Comparison of ENCODE assay signal across 23 cellular contexts in the genomic region with DNA sequence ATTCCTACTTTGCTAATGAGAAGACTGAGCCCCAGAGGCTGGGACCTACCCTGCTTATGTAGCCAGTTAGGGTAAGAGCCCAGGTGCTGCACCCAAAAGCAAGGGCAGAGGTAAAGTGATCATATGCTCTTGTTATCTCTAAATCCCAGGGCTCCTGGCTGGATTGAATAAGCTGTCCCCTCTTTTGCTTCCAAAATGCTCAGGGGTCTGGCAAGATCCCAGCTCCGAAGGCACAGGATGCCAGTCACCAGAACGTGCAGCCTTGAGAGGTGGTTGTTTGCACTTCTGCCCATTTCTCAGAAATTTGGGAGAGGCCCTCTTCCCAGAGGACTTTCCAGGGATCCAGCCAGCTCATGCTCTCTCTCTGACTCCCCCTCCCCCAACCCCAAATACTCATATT.
DNase-seq lines count a peak whose midpoint lies in the region; TF ChIP-seq lines count a peak whose summit lies in the region.
"Had no signal": no experiment of that assay in that cellular context is flagged by ENCODE, and none has a peak within 500 bp of the region (broad histone marks: within the 10 kb centered on the region; RNA-seq: fewer than 3 reads in every experiment).

No MANE protein-coding gene starts in this region.

- H3K27ac Mint-ChIP-seq in neural progenitor cell, result peak overlapping the region; percentile 95
- no peak overlapping the region for H3K27ac Mint-ChIP-seq in endodermal cell
- H3K27ac Mint-ChIP-seq: CD4-positive, alpha-beta memory T cell; CD4-positive, CD25-positive, alpha-beta regulatory T cell; CD8-positive, alpha-beta memory T cell had no signal

- peak; percentile 73 for DNase-seq in G401 (ENCODE audit: low spot score)
- peak; percentile 70 for DNase-seq in cerebellar cortex (ENCODE audit: low spot score)
- DNase-seq in neural progenitor cell (ENCODE audit: low spot score), result no peak
- no peak for DNase-seq in spleen
- no peak for DNase-seq in adrenal gland
- no peak for DNase-seq in endodermal cell
- DNase-seq in GM23248, result no peak
- DNase-seq: 8988T; ACHN; BE2C; CD4-positive, alpha-beta memory T cell; CD4-positive, CD25-positive, alpha-beta regulatory T cell; CD8-positive, alpha-beta memory T cell; COR-L47; DMS 273 treated with DMSO at 0.1 percent for 48 hours; DMS153; DMS53; DMS79; DND-41; EL; GF-D8 had no signal

- H3K4me3 Mint-ChIP-seq in neural progenitor cell, result no peak overlapping the region
- no peak overlapping the region for H3K4me3 Mint-ChIP-seq in endodermal cell
- H3K4me3 Mint-ChIP-seq: CD14-positive monocyte; CD4-positive, alpha-beta memory T cell; CD4-positive, CD25-positive, alpha-beta regulatory T cell; CD8-positive, alpha-beta memory T cell had no signal

- H3K4me2 ChIP-seq in neural progenitor cell (peak overlapping the region; percentile 27), GM23248 (ENCODE audit: unreplicated experiment) (no peak overlapping the region)
- H3K4me2 ChIP-seq: BLaER1 had no signal

- H3K9me3 Mint-ChIP-seq in neural progenitor cell, result peaks cover 2% of the 10 kb centered on the region
- H3K9me3 Mint-ChIP-seq in endodermal cell, result peaks cover 10% of the 10 kb centered on the region
- H3K9me3 Mint-ChIP-seq: CD8-positive, alpha-beta memory T cell had no signal

- H3K4me3 ChIP-seq in neural progenitor cell (no peak overlapping the region), spleen (no peak overlapping the region), adrenal gland (no peak overlapping the region), endodermal cell (ENCODE audit: low read length) (no peak overlapping the region), GM23248 (no peak overlapping the region)
- H3K4me3 ChIP-seq: BLaER1 had no signal

- TF ChIP-seq CTCF in neural progenitor cell (IDR thresholded peaks at IDR 0.05) (no peak), spleen (IDR thresholded peaks at IDR 0.05 in 8 of 11, conservative IDR thresholded peaks at IDR 0.05 in 3 of 11) (no peak), adrenal gland (IDR thresholded peaks at IDR 0.05) (no peak), endodermal cell (conservative IDR thresholded peaks at IDR 0.05) (no peak)

- H3K27ac ChIP-seq in neural progenitor cell (no peak overlapping the region), spleen (peak overlapping the region in 7 of 8 donors; percentile 29 to 86 (median 81)), adrenal gland (no peak overlapping the region), endodermal cell (ENCODE audit: low read depth, low read length) (no peak overlapping the region), GM23248 (no peak overlapping the region)
- H3K27ac ChIP-seq: BLaER1 had no signal

- peaks cover 23% of the 10 kb centered on the region for H3K4me1 Mint-ChIP-seq in neural progenitor cell
- peaks cover 9% of the 10 kb centered on the region for H3K4me1 Mint-ChIP-seq in endodermal cell
- H3K4me1 Mint-ChIP-seq: CD4-positive, alpha-beta memory T cell; CD4-positive, CD25-positive, alpha-beta regulatory T cell; CD8-positive, alpha-beta memory T cell had no signal

- in situ Hi-C loops in G401 (cut with HindIII; ENCODE audit: low sequenced_read_pairs) (no loop called here), GM23248 (cut with MboI) (no loop called here)

- no peaks in the 10 kb centered on the region for H3K79me2 ChIP-seq in neural progenitor cell (ENCODE audit: low read depth)
- H3K79me2 ChIP-seq in GM23248 (ENCODE audit: insufficient read depth), result no peaks in the 10 kb centered on the region

- no peak for TF ChIP-seq POLR2A in spleen (IDR thresholded peaks at IDR 0.05)
- TF ChIP-seq POLR2A in adrenal gland (IDR thresholded peaks at IDR 0.05), result no peak

- peaks cover 5% of the 10 kb centered on the region for H3F3A ChIP-seq in neural progenitor cell (ENCODE audit: low read depth)
- H3F3A ChIP-seq in GM23248 (ENCODE audit: insufficient read depth), result no peaks in the 10 kb centered on the region

- H3K36me3 ChIP-seq in neural progenitor cell (no peaks in the 10 kb centered on the region), spleen (no peaks in the 10 kb centered on the region), adrenal gland (replicated peaks in 1 of 2) (no peaks in the 10 kb centered on the region), endodermal cell (ENCODE audit: control insufficient read depth, insufficient read depth, low read length) (no peaks in the 10 kb centered on the region), GM23248 (ENCODE audit: low read depth) (no peaks in the 10 kb centered on the region)
- H3K36me3 ChIP-seq: BE2C had no signal

- H3K27me3 ChIP-seq in neural progenitor cell (no peaks in the 10 kb centered on the region), spleen (replicated peaks in 1 of 7) (no peaks in the 10 kb centered on the region), adrenal gland (no peaks in the 10 kb centered on the region), endodermal cell (ENCODE audit: control insufficient read depth, insufficient read depth, low read length, poor library complexity, severe bottlenecking) (no peaks in the 10 kb centered on the region), GM23248 (replicated peaks; ENCODE audit: insufficient read depth) (no peaks in the 10 kb centered on the region)
- H3K27me3 ChIP-seq: BE2C, BLaER1 had no signal

- H3K4me1 ChIP-seq in neural progenitor cell (peaks cover 12% of the 10 kb centered on the region), spleen (peaks cover 11 to 93% (median 52%) of the 10 kb centered on the region in 6 donors), adrenal gland (replicated peaks in 1 of 2) (peaks cover 20 to 32% of the 10 kb centered on the region in 2 donors), endodermal cell (ENCODE audit: control insufficient read depth, insufficient read depth, low read length) (no peaks in the 10 kb centered on the region), GM23248 (ENCODE audit: insufficient read depth) (no peaks in the 10 kb centered on the region)
- H3K4me1 ChIP-seq: BE2C had no signal

- WGBS in spleen, 5 donors, result 52 to 67% (median 62%) methylated on average over 2 of the region's 2 CpGs
- 64 to 73% (median 68%) methylated on average over 2 of the region's 2 CpGs for WGBS in adrenal gland, 4 donors
- WGBS in endodermal cell (ENCODE audit: insufficient coverage in 1 of 2, insufficient read length in 1 of 2), 2 experiments, result 85 to 91% methylated on average over 2 of the region's 2 CpGs
- 57 to 62% methylated on average over 2 of the region's 2 CpGs for WGBS in GM23248 (ENCODE audit: low coverage in 1 of 2, low lambda C conversion rate in 2 of 2, missing lambda C conversion rate in 2 of 2), 2 experiments

- H3K9me2 ChIP-seq in GM23248 (ENCODE audit: insufficient read depth), result no peaks in the 10 kb centered on the region

- intact Hi-C loops in spleen (cut with DNase I; ENCODE audit: low total_unique reads) (no loop called here), adrenal gland (cut with DNase I) (no loop called here)

- H4K20me1 ChIP-seq in neural progenitor cell (ENCODE audit: low read depth) (no peaks in the 10 kb centered on the region), GM23248 (ENCODE audit: insufficient read depth) (no peaks in the 10 kb centered on the region; the same call in 1 of the 2 replicates)

- H3K36me3 Mint-ChIP-seq in neural progenitor cell (peaks cover 4% of the 10 kb centered on the region), endodermal cell (ENCODE audit: low read depth) (peaks cover 12% of the 10 kb centered on the region)
- H3K36me3 Mint-ChIP-seq: CD14-positive monocyte; CD4-positive, alpha-beta memory T cell; CD4-positive, CD25-positive, alpha-beta regulatory T cell; CD8-positive, alpha-beta memory T cell had no signal

- H2AFZ ChIP-seq in neural progenitor cell (replicated peaks) (no peak overlapping the region), GM23248 (no peak overlapping the region)

- no peak overlapping the region for H3K9ac ChIP-seq in neural progenitor cell
- no peak overlapping the region for H3K9ac ChIP-seq in endodermal cell (ENCODE audit: extremely low read depth, low read length, poor library complexity, severe bottlenecking)
- H3K9ac ChIP-seq in GM23248, result no peak overlapping the region
- H3K9ac ChIP-seq: BLaER1 had no signal

- H3K27me3 Mint-ChIP-seq in neural progenitor cell (ENCODE audit: insufficient read depth, low read depth) (peaks cover 4% of the 10 kb centered on the region), endodermal cell (ENCODE audit: insufficient read depth) (no peaks in the 10 kb centered on the region)

- H3K9me3 ChIP-seq in neural progenitor cell (ENCODE audit: low read depth), result no peaks in the 10 kb centered on the region
- no peaks in the 10 kb centered on the region for H3K9me3 ChIP-seq in spleen
- no peaks in the 10 kb centered on the region for H3K9me3 ChIP-seq in adrenal gland (replicated peaks in 1 of 3)
- H3K9me3 ChIP-seq in endodermal cell (ENCODE audit: control insufficient read depth, low read length), result no peaks in the 10 kb centered on the region
- no peaks in the 10 kb centered on the region for H3K9me3 ChIP-seq in GM23248 (ENCODE audit: low read depth)
- H3K9me3 ChIP-seq: BE2C, BLaER1 had no signal

Comparison
In these comparisons a context has a peak if more than half of its experiments do, and no peak if none do; other contexts are left out.
1. DNase-seq: peak in G401 (single experiment) and cerebellar cortex (single experiment); none in neural progenitor cell (single experiment), spleen (single experiment), adrenal gland (0 of 7), endodermal cell (single experiment) and GM23248 (single experiment).
2. H3K27ac ChIP-seq: peak in spleen (7 of 8); none in neural progenitor cell (single experiment), adrenal gland (0 of 5), endodermal cell (single experiment) and GM23248 (single experiment).